In genomic region chr12:109994262-109995175, GRCh38 we compare ENCODE assay signal across 8 cellular contexts. TPM values are rescaled to one million over a fixed set of nuclear protein-coding genes. Genes with fewer than 3 reads are reported as not detected.
DNase-seq lines count a peak whose midpoint lies in the region; ATAC-seq and TF ChIP-seq lines count a peak whose summit lies in the region.

No MANE protein-coding gene starts in this region.

- H3K4me3 ChIP-seq in right atrium auricular region: peak overlapping the region; percentile 97 to 100
- H3K4me3 ChIP-seq in liver (ENCODE audit: low read depth in 1 of 3, low read length in 3 of 3): peak overlapping the region; percentile 86 to 94 (median 92)

- H3K27me3 ChIP-seq in right atrium auricular region (no peaks in the 10 kb centered on the region), liver (ENCODE audit: control insufficient read depth in 4 of 4, insufficient read depth in 4 of 4, low read length in 3 of 4) (no peaks in the 10 kb centered on the region)

- H3K27ac ChIP-seq in right atrium auricular region (peak overlapping the region in 1 of 2 donors; percentile 89), liver (ENCODE audit: low read depth in 1 of 2, low read length in 2 of 2) (peak overlapping the region; percentile 82 to 88)

- peak overlapping the region; percentile 66 to 92 for H3K9ac ChIP-seq in liver (ENCODE audit: low read depth in 1 of 2, low read length in 2 of 2)

- H3K36me3 Mint-ChIP-seq in activated T-helper 2 cell treated with anti-CD3 and anti-CD28 coated beads, Interferon-gamma antibody, Interleukin-2, Interleukin-4, amounts not matched to agents 10 μg/mL and 5 μg/mL and 100 μg/mL, durations not matched to agents 14 hours and 24 hours and 36 hours (ENCODE audit: low read depth): peaks cover 37% of the 10 kb centered on the region

- H3K9me3 ChIP-seq in right atrium auricular region (no peaks in the 10 kb centered on the region), liver (ENCODE audit: control insufficient read depth in 4 of 4, low read length in 3 of 4) (no peaks in the 10 kb centered on the region)

- peaks cover 0 to 30% of the 10 kb centered on the region in 2 donors for H3K4me1 ChIP-seq in right atrium auricular region
- peaks cover 0 to 31% (median 16%) of the 10 kb centered on the region in 4 donors for H3K4me1 ChIP-seq in liver (ENCODE audit: control insufficient read depth in 4 of 4, insufficient read depth in 4 of 4, low read length in 3 of 4)

- H3K27ac Mint-ChIP-seq in activated T-helper 2 cell treated with anti-CD3 and anti-CD28 coated beads, Interferon-gamma antibody, Interleukin-2, Interleukin-4, amounts not matched to agents 10 μg/mL and 5 μg/mL and 100 μg/mL, durations not matched to agents 14 hours and 24 hours and 36 hours: peak overlapping the region; percentile 86

- DNase-seq in right atrium auricular region (ENCODE audit: low spot score): peak; percentile 1
- no peak for DNase-seq in Right ventricle myocardium inferior (ENCODE audit: missing footprints)
- DNase-seq in activated T-helper 2 cell treated with anti-CD3 and anti-CD28 coated beads, Interferon-gamma antibody, Interleukin-2, Interleukin-4, amounts not matched to agents 10 μg/mL and 5 μg/mL and 100 μg/mL, durations not matched to agents 14 hours and 24 hours and 36 hours (ENCODE audit: low spot score): no peak
- DNase-seq in iPS-NIHi7 (ENCODE audit: extremely low spot score): no peak

- H3K4me3 Mint-ChIP-seq in activated T-helper 2 cell treated with anti-CD3 and anti-CD28 coated beads, Interferon-gamma antibody, Interleukin-2, Interleukin-4, amounts not matched to agents 10 μg/mL and 5 μg/mL and 100 μg/mL, durations not matched to agents 14 hours and 24 hours and 36 hours (ENCODE audit: low read depth): peak overlapping the region; percentile 98

- TF ChIP-seq CTCF in right atrium auricular region (IDR thresholded peaks at IDR 0.05) (no peak), liver (IDR thresholded peaks at IDR 0.05; ENCODE audit: low read depth, low read length, missing input control) (no peak)

- peaks cover 47% of the 10 kb centered on the region for H3K4me1 Mint-ChIP-seq in activated T-helper 2 cell treated with anti-CD3 and anti-CD28 coated beads, Interferon-gamma antibody, Interleukin-2, Interleukin-4, amounts not matched to agents 10 μg/mL and 5 μg/mL and 100 μg/mL, durations not matched to agents 14 hours and 24 hours and 36 hours (ENCODE audit: low read depth)

- H3K36me3 ChIP-seq in right atrium auricular region (peaks cover 9% of the 10 kb centered on the region), liver (ENCODE audit: control insufficient read depth in 4 of 4, insufficient read depth in 3 of 4, low read depth in 1 of 4, low read length in 3 of 4) (peaks cover under 1 to 17% (median 9%) of the 10 kb centered on the region in 4 donors)

- H3K27me3 Mint-ChIP-seq in activated T-helper 2 cell treated with anti-CD3 and anti-CD28 coated beads, Interferon-gamma antibody, Interleukin-2, Interleukin-4, amounts not matched to agents 10 μg/mL and 5 μg/mL and 100 μg/mL, durations not matched to agents 14 hours and 24 hours and 36 hours (ENCODE audit: low read depth): no peaks in the 10 kb centered on the region

- intact Hi-C loops in Right ventricle myocardium inferior (cut with DNase I): loop anchor here (5.0 to 10.0 kb wide), 3 partner anchors 32 to 53 kb away; partner anchors contain the start of gene C12orf76
- intact Hi-C loops in activated T-helper 2 cell treated with anti-CD3 and anti-CD28 coated beads, Interferon-gamma antibody, Interleukin-2, Interleukin-4, amounts not matched to agents 10 μg/mL and 5 μg/mL and 100 μg/mL, durations not matched to agents 14 hours and 24 hours and 36 hours (cut with micrococcal nuclease): loop anchor here (2.0 to 5.0 kb wide), 2 partner anchors 14 to 53 kb away; partner anchors contain the start of gene C12orf76

- 57% methylated on average over 8 of the region's 8 CpGs for WGBS in liver

- TF ChIP-seq RAD21 in liver (IDR thresholded peaks at IDR 0.05): no peak

- H3K9me3 Mint-ChIP-seq in activated T-helper 2 cell treated with anti-CD3 and anti-CD28 coated beads, Interferon-gamma antibody, Interleukin-2, Interleukin-4, amounts not matched to agents 10 μg/mL and 5 μg/mL and 100 μg/mL, durations not matched to agents 14 hours and 24 hours and 36 hours: no peaks in the 10 kb centered on the region

- ATAC-seq in Right ventricle myocardium inferior (no peak), HG03045 (IDR thresholded peaks at IDR 0.05; ENCODE audit: unreplicated experiment) (no peak), HG02852 (IDR thresholded peaks at IDR 0.05; ENCODE audit: unreplicated experiment) (no peak), HG03196 (IDR thresholded peaks at IDR 0.05; ENCODE audit: unreplicated experiment) (no peak)

TF ChIP-seq in liver, 16 proteins besides CTCF, POLR2A, EP300 and RAD21:
- no peak for TF ChIP-seq NR2F2 (IDR thresholded peaks at IDR 0.05)
- TF ChIP-seq HNF4G (IDR thresholded peaks at IDR 0.05): no peak
- TF ChIP-seq YY1 (IDR thresholded peaks at IDR 0.05): peak; percentile 16

RNA-seq across cellular contexts. Expression of gene GIT2, which starts 1.6 kb away (rescaled TPM):
- total RNA-seq in right atrium auricular region (10 to 100 TPM; 24.8 to 26.8 TPM), Right ventricle myocardium inferior (47.1 TPM), liver (10 to 100 TPM; 22.2 to 30.4 TPM)
- 71.1 and 72.3 TPM in 2 replicates for total RNA-seq in activated T-helper 2 cell treated with anti-CD3 and anti-CD28 coated beads, Interferon-gamma antibody, Interleukin-2, Interleukin-4, amounts not matched to agents 10 μg/mL and 5 μg/mL and 100 μg/mL, durations not matched to agents 14 hours and 24 hours and 36 hours
- polyA plus RNA-seq in liver: 10 to 100 TPM in 1 of 2 donors, 1 to 10 TPM in 1; 6.7 to 11.1 TPM

RNA-seq across cellular contexts. Expression of gene ANKRD13A, which starts 4.7 kb away (rescaled TPM):
- total RNA-seq in right atrium auricular region (10 to 100 TPM; 26.0 to 31.8 TPM), Right ventricle myocardium inferior (22.9 TPM), liver (10 to 100 TPM; 27.0 to 40.5 TPM)
- 53.3 and 59.9 TPM in 2 replicates for total RNA-seq in activated T-helper 2 cell treated with anti-CD3 and anti-CD28 coated beads, Interferon-gamma antibody, Interleukin-2, Interleukin-4, amounts not matched to agents 10 μg/mL and 5 μg/mL and 100 μg/mL, durations not matched to agents 14 hours and 24 hours and 36 hours
- polyA plus RNA-seq in liver: 10 to 100 TPM in 1 of 2 donors, 1 to 10 TPM in 1; 7.0 to 10.5 TPM

RNA-seq across cellular contexts. Expression of gene C12orf76, which starts 53.8 kb away (rescaled TPM):
- 1 to 10 TPM; 8.6 to 9.0 TPM for total RNA-seq in right atrium auricular region
- 5.3 TPM for total RNA-seq in Right ventricle myocardium inferior
- total RNA-seq in activated T-helper 2 cell treated with anti-CD3 and anti-CD28 coated beads, Interferon-gamma antibody, Interleukin-2, Interleukin-4, amounts not matched to agents 10 μg/mL and 5 μg/mL and 100 μg/mL, durations not matched to agents 14 hours and 24 hours and 36 hours: 24.8 and 25.2 TPM in 2 replicates
- 10 to 100 TPM in 1 of 2 donors, 1 to 10 TPM in 1; 5.9 to 22.4 TPM for total RNA-seq in liver
- polyA plus RNA-seq in liver: 1 to 10 TPM; 5.6 to 6.4 TPM
